In genomic region chrX:40868868-40869267, GRCh38 we compare ENCODE assay signal across 19 cellular contexts.
DNase-seq lines count a peak whose midpoint lies in the region; ATAC-seq, FAIRE-seq and TF ChIP-seq lines count a peak whose summit lies in the region.
"Had no signal": no experiment of that assay in that cellular context is flagged by ENCODE, and none has a peak within 500 bp of the region (broad histone marks: within the 10 kb centered on the region; RNA-seq: fewer than 3 reads in every experiment).

No MANE protein-coding gene starts in this region.

- H3K27ac Mint-ChIP-seq in activated T-helper 2 cell treated with anti-CD3 and anti-CD28 coated beads, Interferon-gamma antibody, Interleukin-2, Interleukin-4, amounts not matched to agents 10 μg/mL and 5 μg/mL and 100 μg/mL, durations not matched to agents 14 hours and 24 hours and 36 hours: no peak overlapping the region
- H3K27ac Mint-ChIP-seq: B cell; CD4-positive, alpha-beta T cell; CD8-positive, alpha-beta T cell had no signal

- 0 out of 3 replicates have a peak, but pooled peaks cover 3% of the 10 kb centered on the region for H3K9me3 ChIP-seq in A549
- H3K9me3 ChIP-seq: Caco-2 had no signal

- H3K4me1 Mint-ChIP-seq in activated T-helper 2 cell treated with anti-CD3 and anti-CD28 coated beads, Interferon-gamma antibody, Interleukin-2, Interleukin-4, amounts not matched to agents 10 μg/mL and 5 μg/mL and 100 μg/mL, durations not matched to agents 14 hours and 24 hours and 36 hours (ENCODE audit: low read depth): peaks cover 5% of the 10 kb centered on the region

- POLR2A ChIA-PET in A549 (lab: Yijun Ruan, JAX): no interaction called here

- H3K36me3 Mint-ChIP-seq in activated T-helper 2 cell treated with anti-CD3 and anti-CD28 coated beads, Interferon-gamma antibody, Interleukin-2, Interleukin-4, amounts not matched to agents 10 μg/mL and 5 μg/mL and 100 μg/mL, durations not matched to agents 14 hours and 24 hours and 36 hours (ENCODE audit: low read depth): no peaks in the 10 kb centered on the region
- H3K36me3 Mint-ChIP-seq: CD8-positive, alpha-beta T cell had no signal

- CTCF ChIA-PET in A549 (lab: Yijun Ruan, JAX): no interaction called here

- no peak for TF ChIP-seq RAD21 in A549 (conservative IDR thresholded peaks at IDR 0.05 in 1 of 2, IDR thresholded peaks at IDR 0.05 in 1 of 2)

- no peak for TF ChIP-seq CTCF in A549 (IDR thresholded peaks at IDR 0.05)

- H3K4me1 ChIP-seq in A549: peaks cover 14% of the 10 kb centered on the region
- H3K4me1 ChIP-seq: BLaER1 treated with 17β-estradiol and CSF1 and Interleukin-3, amounts not matched to agents 10 nM and 100 nM; Caco-2 had no signal

- H3K9me3 Mint-ChIP-seq in activated T-helper 2 cell treated with anti-CD3 and anti-CD28 coated beads, Interferon-gamma antibody, Interleukin-2, Interleukin-4, amounts not matched to agents 10 μg/mL and 5 μg/mL and 100 μg/mL, durations not matched to agents 14 hours and 24 hours and 36 hours: no peaks in the 10 kb centered on the region
- H3K9me3 Mint-ChIP-seq: CD4-positive, alpha-beta T cell; CD8-positive, alpha-beta T cell had no signal

- intact Hi-C loops in activated T-helper 2 cell treated with anti-CD3 and anti-CD28 coated beads, Interferon-gamma antibody, Interleukin-2, Interleukin-4, amounts not matched to agents 10 μg/mL and 5 μg/mL and 100 μg/mL, durations not matched to agents 14 hours and 24 hours and 36 hours (cut with micrococcal nuclease): no loop called here

- TF ChIP-seq EP300 in A549 (IDR thresholded peaks at IDR 0.05): no peak

- ATAC-seq in A549: no peak
- ATAC-seq: CD8-positive, alpha-beta T cell had no signal

- TF ChIP-seq POLR2A in A549 (IDR thresholded peaks at IDR 0.05; ENCODE audit: low read length): no peak
- TF ChIP-seq POLR2A in GM12892 (IDR thresholded peaks at IDR 0.05; ENCODE audit: low read depth, low read length): no peak

- H3K27ac ChIP-seq in A549: no peak overlapping the region
- H3K27ac ChIP-seq: BLaER1 treated with 17β-estradiol and CSF1 and Interleukin-3, amounts not matched to agents 10 nM and 100 nM; C4-2B had no signal

- H3K4me3 Mint-ChIP-seq in activated T-helper 2 cell treated with anti-CD3 and anti-CD28 coated beads, Interferon-gamma antibody, Interleukin-2, Interleukin-4, amounts not matched to agents 10 μg/mL and 5 μg/mL and 100 μg/mL, durations not matched to agents 14 hours and 24 hours and 36 hours (ENCODE audit: low read depth): no peak overlapping the region
- H3K4me3 Mint-ChIP-seq: B cell; CD4-positive, alpha-beta T cell; CD8-positive, alpha-beta T cell had no signal

- H3K4me2 ChIP-seq in A549: no peak overlapping the region
- H3K4me2 ChIP-seq: BLaER1 treated with 17β-estradiol and CSF1 and Interleukin-3, amounts not matched to agents 10 nM and 100 nM had no signal

- 73% methylated on average over 3 of the region's 3 CpGs for WGBS in A549 (ENCODE audit: missing lambda C conversion rate)

- H3K4me3 ChIP-seq in A549: no peak overlapping the region
- H3K4me3 ChIP-seq: BLaER1 treated with 17β-estradiol and CSF1 and Interleukin-3, amounts not matched to agents 10 nM and 100 nM had no signal

- peaks cover 9% of the 10 kb centered on the region for H3K27me3 Mint-ChIP-seq in activated T-helper 2 cell treated with anti-CD3 and anti-CD28 coated beads, Interferon-gamma antibody, Interleukin-2, Interleukin-4, amounts not matched to agents 10 μg/mL and 5 μg/mL and 100 μg/mL, durations not matched to agents 14 hours and 24 hours and 36 hours (ENCODE audit: low read depth)
- H3K27me3 Mint-ChIP-seq: B cell; CD4-positive, alpha-beta T cell had no signal

- DNase-seq in A549 (ENCODE audit: low read depth in 1 of 2, low spot score in 1 of 2): no peak
- no peak for DNase-seq in GM12892 (ENCODE audit: insufficient read length)
- DNase-seq in GOT3 (lab: John Stamatoyannopoulos, UW): no peak
- DNase-seq in activated T-helper 2 cell treated with anti-CD3 and anti-CD28 coated beads, Interferon-gamma antibody, Interleukin-2, Interleukin-4, amounts not matched to agents 10 μg/mL and 5 μg/mL and 100 μg/mL, durations not matched to agents 14 hours and 24 hours and 36 hours (ENCODE audit: low spot score): no peak
- DNase-seq: 8988T; AML-193; Caco-2; Calu3; CD4-positive, alpha-beta T cell; CD8-positive, alpha-beta T cell; DMS79 treated with DMSO at 0.1 percent for 48 hours; GF-D8 had no signal

- FAIRE-seq in A549 (lab: Jason Lieb, UNC) (no peak), GM12892 (lab: Jason Lieb, UNC) (peak; percentile 62), colon (lab: Jason Lieb, UNC) (peak; percentile 28)
- FAIRE-seq: A204.1, D721Med, G401.6 had no signal

TF ChIP-seq in A549, 52 proteins besides CTCF, POLR2A, EP300 and RAD21:
- peak; percentile 38 for TF ChIP-seq ZFP36 (IDR thresholded peaks at IDR 0.05; ENCODE audit: borderline replicate concordance, partially characterized antibody)
- TF ChIP-seq RNF2 (IDR thresholded peaks at IDR 0.05; ENCODE audit: borderline replicate concordance, low read depth): no peak
- no peak for TF ChIP-seq KDM1A (IDR thresholded peaks at IDR 0.05; ENCODE audit: low read depth)
- no peak for TF ChIP-seq HOXB13 (CRISPR knock-in tag; IDR thresholded peaks at IDR 0.05; ENCODE audit: low read depth)
- no peak for TF ChIP-seq NR3C1 (IDR thresholded peaks at IDR 0.05)
- no peak for TF ChIP-seq USF2 (IDR thresholded peaks at IDR 0.05)
